ENCODE assay signal across 17 cellular contexts in genomic region chr14:54538055-54538454, GRCh38. TPM values are rescaled to one million over a fixed set of nuclear protein-coding genes. Genes with fewer than 3 reads are reported as not detected.
DNase-seq lines count a peak whose midpoint lies in the region; ATAC-seq, FAIRE-seq and TF ChIP-seq lines count a peak whose summit lies in the region.
"Had no signal": no experiment of that assay in that cellular context is flagged by ENCODE, and none has a peak within 500 bp of the region (broad histone marks: within the 10 kb centered on the region; RNA-seq: fewer than 3 reads in every experiment).

No MANE protein-coding gene starts in this region.

- H3K4me3 ChIP-seq in bronchial epithelial cell (ENCODE audit: low read depth, low read length) (no peak overlapping the region), pancreas (no peak overlapping the region)
- H3K4me3 ChIP-seq: HAP-1 had no signal

- intact Hi-C loops in pancreas (cut with DNase I), result no loop called here

- no peaks in the 10 kb centered on the region for H3K27me3 Mint-ChIP-seq in activated T-cell treated with anti-CD3 and anti-CD28 coated beads, Interleukin-2, amount 50 U/mL, for 24 hours

- no peak for TF ChIP-seq CTCF in 22Rv1 (IDR thresholded peaks at IDR 0.05)
- TF ChIP-seq CTCF in bronchial epithelial cell (IDR thresholded peaks at IDR 0.05; ENCODE audit: insufficient read depth, low read length, severe bottlenecking), result no peak
- no peak for TF ChIP-seq CTCF in pancreas (IDR thresholded peaks at IDR 0.05)

- peak overlapping the region; percentile 72 for H3K27ac ChIP-seq in 22Rv1
- H3K27ac ChIP-seq in pancreas, result no peak overlapping the region

- no peak for DNase-seq in GM12892 (ENCODE audit: insufficient read length)
- DNase-seq in bronchial epithelial cell (ENCODE audit: low read depth), result no peak
- DNase-seq in pancreas, result no peak
- no peak for DNase-seq in NCI-H446 treated with DMSO at 0.1 percent for 48 hours (lab: John Stamatoyannopoulos, UW)
- DNase-seq in activated T-cell treated with anti-CD3 and anti-CD28 coated beads, Interleukin-2, amount 50 U/mL, for 24 hours, result no peak
- DNase-seq: BE2C; CD8-positive, alpha-beta T cell; COR-L47; IMR-90; KBM-7 had no signal

- ATAC-seq in pancreas (peak in 3 of 4 donors; percentile 45 to 63 (median 60)), GM18909 (IDR thresholded peaks at IDR 0.05; ENCODE audit: poor library complexity, unreplicated experiment) (no peak)
- ATAC-seq: CD8-positive, alpha-beta T cell had no signal

- no peaks in the 10 kb centered on the region for H3K9me3 ChIP-seq in pancreas
- H3K9me3 ChIP-seq: BE2C, HAP-1 had no signal

- H3K27me3 ChIP-seq in bronchial epithelial cell (ENCODE audit: control insufficient read depth, insufficient read depth, low read length) (no peaks in the 10 kb centered on the region), pancreas (no peaks in the 10 kb centered on the region)
- H3K27me3 ChIP-seq: BE2C had no signal

- WGBS in pancreas, 2 donors, result 62 to 65% methylated on average over 3 of the region's 3 CpGs

- H3K36me3 Mint-ChIP-seq in activated T-cell treated with anti-CD3 and anti-CD28 coated beads, Interleukin-2, amount 50 U/mL, for 24 hours (ENCODE audit: low read depth), result peaks cover 21% of the 10 kb centered on the region

- H3K9me3 Mint-ChIP-seq in activated T-cell treated with anti-CD3 and anti-CD28 coated beads, Interleukin-2, amount 50 U/mL, for 24 hours, result no peaks in the 10 kb centered on the region
- H3K9me3 Mint-ChIP-seq: CD14-positive monocyte; CD8-positive, alpha-beta T cell had no signal

- peaks cover 4 to 19% (median 16%) of the 10 kb centered on the region in 3 donors for H3K4me1 ChIP-seq in pancreas
- H3K4me1 ChIP-seq: BE2C had no signal

- H3K36me3 ChIP-seq in bronchial epithelial cell (ENCODE audit: control insufficient read depth, insufficient read depth, low read length), result peaks cover 2% of the 10 kb centered on the region
- H3K36me3 ChIP-seq in pancreas, result no peaks in the 10 kb centered on the region

- H3K4me1 Mint-ChIP-seq in activated T-cell treated with anti-CD3 and anti-CD28 coated beads, Interleukin-2, amount 50 U/mL, for 24 hours (ENCODE audit: low read depth), result no peaks in the 10 kb centered on the region
- H3K4me1 Mint-ChIP-seq: CD14-positive monocyte had no signal

- H3K27ac Mint-ChIP-seq in activated T-cell treated with anti-CD3 and anti-CD28 coated beads, Interleukin-2, amount 50 U/mL, for 24 hours, result no peak overlapping the region
- H3K27ac Mint-ChIP-seq: CD14-positive monocyte; CD8-positive, alpha-beta T cell had no signal

- FAIRE-seq in GM12892 (lab: Jason Lieb, UNC), result peak; percentile 5
- FAIRE-seq in bronchial epithelial cell (lab: Jason Lieb, UNC), result peak; percentile 77
- no peak for FAIRE-seq in pancreas (lab: Jason Lieb, UNC)
- FAIRE-seq: GM18507, GM19239, H1 had no signal

- H3K4me3 Mint-ChIP-seq in activated T-cell treated with anti-CD3 and anti-CD28 coated beads, Interleukin-2, amount 50 U/mL, for 24 hours, result no peak overlapping the region
- H3K4me3 Mint-ChIP-seq: CD14-positive monocyte; CD8-positive, alpha-beta T cell had no signal

- no peak for TF ChIP-seq POLR2A in GM12892 (IDR thresholded peaks at IDR 0.05; ENCODE audit: low read depth, low read length)

RNA-seq across cellular contexts. Expression of gene CGRRF1, which starts 28.3 kb away (rescaled TPM):
- polyA plus RNA-seq in GM12892 (2012; ENCODE audit: missing spikeins), result 12.3 TPM
- total RNA-seq in bronchial epithelial cell (19.7 and 20.6 TPM in 2 replicates), pancreas (10 to 100 TPM in 3 of 6 donors, 1 to 10 TPM in 3; 8.3 to 11.8 (median 9.9) TPM)
- polyA plus RNA-seq in pancreas, result 10 to 100 TPM; 12.9 to 17.6 TPM

RNA-seq across cellular contexts. Expression of gene SAMD4A, which starts 28.9 kb away (rescaled TPM):
- 1.7 TPM for polyA plus RNA-seq in GM12892 (2012; ENCODE audit: missing spikeins)
- total RNA-seq in bronchial epithelial cell, result 12.9 and 13.4 TPM in 2 replicates
- total RNA-seq in pancreas, result 10 to 100 TPM in 2 of 6 donors, 1 to 10 TPM in 4; 5.1 to 12.2 (median 9.6) TPM
- 1 to 10 TPM; 2.9 to 4.9 TPM for polyA plus RNA-seq in pancreas

RNA-seq across cellular contexts. Expression of gene GMFB, which starts 49.3 kb away (rescaled TPM):
- 30.9 TPM for polyA plus RNA-seq in GM12892 (2012; ENCODE audit: missing spikeins)
- 55.0 and 74.5 TPM in 2 replicates for total RNA-seq in bronchial epithelial cell
- total RNA-seq in pancreas, result 10 to 100 TPM in 5 of 6 donors, 1 to 10 TPM in 1; 6.8 to 21.7 (median 14.5) TPM
- 10 to 100 TPM in 1 of 2 donors, 1 to 10 TPM in 1; 5.4 to 13.5 TPM for polyA plus RNA-seq in pancreas
